In the genomic region with DNA sequence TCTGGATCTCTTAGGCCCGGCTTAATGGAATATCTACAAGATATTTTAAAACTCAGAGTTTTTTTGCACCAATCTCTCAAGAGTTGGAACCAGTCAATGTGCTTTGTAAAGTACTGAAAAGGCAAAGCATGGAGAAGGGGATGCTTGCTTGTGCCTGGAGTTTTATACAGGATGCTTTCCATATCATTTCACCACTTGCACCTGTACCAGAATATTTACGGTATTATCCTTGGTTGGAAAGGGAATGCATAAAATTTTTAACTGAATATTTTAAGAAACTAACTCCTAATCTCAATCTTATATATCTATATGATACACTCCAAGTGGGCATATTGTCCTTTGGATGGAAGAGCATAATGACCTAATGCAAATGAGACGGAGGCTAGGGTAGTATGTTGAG, we compare ENCODE assay signal across 29 cellular contexts.
"Had no signal": no experiment of that assay in that cellular context is flagged by ENCODE, and none has a peak within 500 bp of the region (broad histone marks: within the 10 kb centered on the region; RNA-seq: fewer than 3 reads in every experiment).

No MANE protein-coding gene starts in this region.

- H3K4me1 ChIP-seq: colonic mucosa, esophagus squamous epithelium, foreskin keratinocyte, gastroesophageal sphincter, heart left ventricle, heart right ventricle had no signal

- H3K36me3 ChIP-seq: colonic mucosa, esophagus muscularis mucosa, esophagus squamous epithelium, gastrocnemius medialis, gastroesophageal sphincter, heart left ventricle, heart right ventricle had no signal

- H3K27ac Mint-ChIP-seq: dendritic cell treated with granulocyte-macrophage colony-stimulating factor and Interleukin-4, amounts not matched to agents 40 ng/mL and 50 ng/mL, for 4 days; effector memory CD8-positive, alpha-beta T cell; endodermal cell had no signal

- FAIRE-seq: colon, endometrium, endothelial cell of umbilical vein, frontal cortex had no signal

- H3K9me3 ChIP-seq: colonic mucosa, esophagus muscularis mucosa, esophagus squamous epithelium, gastrocnemius medialis, gastroesophageal sphincter, heart left ventricle, heart right ventricle had no signal

- H3K4me1 Mint-ChIP-seq: endodermal cell had no signal

- DNase-seq: colonic mucosa; cortex of kidney; dermis blood vessel endothelial cell; dorsolateral prefrontal cortex; effector CD4-positive, alpha-beta T cell; effector CD8-positive, alpha-beta T cell; effector memory CD4-positive, alpha-beta T cell; effector memory CD8-positive, alpha-beta T cell; endodermal cell; erythroblast; esophagus squamous epithelium; foreskin fibroblast; foreskin keratinocyte; foreskin melanocyte; gastrocnemius medialis; glutamatergic neuron; head of caudate nucleus; heart left ventricle; heart right ventricle had no signal

- H3K9me3 Mint-ChIP-seq: dendritic cell treated with granulocyte-macrophage colony-stimulating factor and Interleukin-4, amounts not matched to agents 40 ng/mL and 50 ng/mL, for 4 days; effector memory CD8-positive, alpha-beta T cell; endodermal cell had no signal

- H3K27ac ChIP-seq: colonic mucosa, coronary artery, dorsolateral prefrontal cortex, epithelial cell of prostate, esophagus muscularis mucosa, esophagus squamous epithelium, foreskin keratinocyte, gastrocnemius medialis, gastroesophageal sphincter, heart left ventricle, heart right ventricle had no signal

- H3K4me3 ChIP-seq: colonic mucosa, coronary artery, dorsolateral prefrontal cortex, esophagus muscularis mucosa, esophagus squamous epithelium, gastrocnemius medialis, gastroesophageal sphincter, heart left ventricle, heart right ventricle had no signal

- H3K27me3 ChIP-seq: colonic mucosa, esophagus muscularis mucosa, gastrocnemius medialis, gastroesophageal sphincter, heart right ventricle had no signal

- ATAC-seq: effector memory CD8-positive, alpha-beta T cell; esophagus mucosa; foreskin keratinocyte; gastrocnemius medialis; gastroesophageal sphincter; heart left ventricle; heart right ventricle had no signal

- H3K27me3 Mint-ChIP-seq: dendritic cell treated with granulocyte-macrophage colony-stimulating factor and Interleukin-4, amounts not matched to agents 40 ng/mL and 50 ng/mL, for 4 days had no signal

- H3K4me3 Mint-ChIP-seq: dendritic cell treated with granulocyte-macrophage colony-stimulating factor and Interleukin-4, amounts not matched to agents 40 ng/mL and 50 ng/mL, for 4 days; effector memory CD8-positive, alpha-beta T cell; endodermal cell had no signal
